8 cellular contexts compared by ENCODE assay signal in genomic region chr12:47753021-47754001, GRCh38. TPM values are rescaled to one million over a fixed set of nuclear protein-coding genes. Genes with fewer than 3 reads are reported as not detected.
DNase-seq lines count a peak whose midpoint lies in the region; ATAC-seq lines count a peak whose summit lies in the region.

No MANE protein-coding gene starts in this region.

- DNase-seq in Daoy (ENCODE audit: low read depth) (peak; percentile 73), RPMI7951 (ENCODE audit: low read depth) (peak; percentile 52), foreskin melanocyte (peak; percentile 65), pons (ENCODE audit: low spot score) (peak; percentile 50)
- DNase-seq in activated effector memory CD4-positive, alpha-beta T cell treated with Interleukin-2 at 50 U/mL for 16 hours = no peak

- ATAC-seq in GM19328 (IDR thresholded peaks at IDR 0.05; ENCODE audit: unreplicated experiment) (no peak), HG03025 (IDR thresholded peaks at IDR 0.05; ENCODE audit: low FRiP score, unreplicated experiment) (no peak), GM18870 (IDR thresholded peaks at IDR 0.05; ENCODE audit: unreplicated experiment) (no peak)

RNA-seq across cellular contexts. Expression of gene RAPGEF3, which starts 5.4 kb away (rescaled TPM):
- 0.83 and 1.4 TPM in 2 replicates for total RNA-seq in Daoy (2014; rRNA removed; shearing (Covaris generic))
- total RNA-seq in RPMI7951 (2014; rRNA removed; shearing (Covaris generic)) = 0.48 and 0.88 TPM in 2 replicates

RNA-seq across cellular contexts. Expression of gene SLC48A1, which starts 19.7 kb away (rescaled TPM):
- 2.3 and 4.6 TPM in 2 replicates for total RNA-seq in Daoy (2014; rRNA removed; shearing (Covaris generic))
- total RNA-seq in RPMI7951 (2014; rRNA removed; shearing (Covaris generic)) = 6.3 and 7.2 TPM in 2 replicates

RNA-seq across cellular contexts. Expression of gene ENDOU, which starts 28.0 kb away (rescaled TPM):
- 0.11 TPM in 1 of 2 replicates, not detected in the other for total RNA-seq in Daoy (2014; rRNA removed; shearing (Covaris generic))
- 0.24 TPM in 1 of 2 replicates, not detected in the other for total RNA-seq in RPMI7951 (2014; rRNA removed; shearing (Covaris generic))

RNA-seq across cellular contexts. Expression of gene RPAP3, which starts 47.5 kb away (rescaled TPM):
- total RNA-seq in Daoy (2014; rRNA removed; shearing (Covaris generic)) = 58.5 and 60.9 TPM in 2 replicates
- 20.1 and 24.6 TPM in 2 replicates for total RNA-seq in RPMI7951 (2014; rRNA removed; shearing (Covaris generic))
